Comparison of ENCODE assay signal across 1 cellular context in the genomic region with DNA sequence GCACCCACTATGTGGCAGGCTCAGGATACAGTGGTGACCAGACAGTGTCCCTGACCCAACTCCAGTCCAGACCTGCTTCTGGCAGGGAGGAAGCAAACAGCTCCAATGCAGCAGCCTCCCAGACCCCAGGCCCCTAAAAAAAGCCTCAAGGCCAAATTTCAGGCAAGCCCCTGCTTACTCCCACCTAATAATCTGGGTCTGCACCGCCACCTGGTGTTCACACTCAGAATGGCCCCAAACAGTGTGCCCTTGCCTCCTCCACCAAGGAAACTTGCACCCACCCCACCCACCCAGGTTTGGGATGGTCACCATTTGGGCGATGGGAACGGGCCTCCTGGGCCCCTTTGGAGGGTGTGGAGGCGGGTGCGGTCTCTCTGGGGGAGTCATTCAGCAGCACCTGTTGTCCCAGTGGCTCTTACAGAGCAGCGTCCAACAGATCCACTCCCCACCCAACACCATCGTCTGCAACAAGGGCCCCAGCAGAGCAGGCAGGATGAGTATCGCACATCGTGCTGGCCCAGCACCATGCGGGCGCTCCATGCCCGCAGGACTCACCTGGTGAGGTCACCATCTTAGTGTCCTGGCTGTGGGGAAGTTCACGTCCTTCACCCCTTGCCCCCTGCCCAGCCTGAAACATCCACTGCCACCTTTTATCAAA.
TF ChIP-seq lines count a peak whose summit lies in the region.

No MANE protein-coding gene starts in this region.

TF ChIP-seq in H1, 55 proteins besides CTCF, POLR2A, EP300 and RAD21:
- TF ChIP-seq JUN (IDR thresholded peaks at IDR 0.05; ENCODE audit: low read depth, low read length) = no peak
- TF ChIP-seq SP1 (IDR thresholded peaks at IDR 0.05; ENCODE audit: low read depth, low read length) = 0 out of 2 replicates have a peak, but pooled peaks have one; percentile 11
- TF ChIP-seq YY1 (IDR thresholded peaks at IDR 0.05; ENCODE audit: low read depth, low read length) = 0 out of 2 replicates have a peak, but pooled peaks have one; percentile 30
